ENCODE assay signal across 18 cellular contexts in the genomic region with DNA sequence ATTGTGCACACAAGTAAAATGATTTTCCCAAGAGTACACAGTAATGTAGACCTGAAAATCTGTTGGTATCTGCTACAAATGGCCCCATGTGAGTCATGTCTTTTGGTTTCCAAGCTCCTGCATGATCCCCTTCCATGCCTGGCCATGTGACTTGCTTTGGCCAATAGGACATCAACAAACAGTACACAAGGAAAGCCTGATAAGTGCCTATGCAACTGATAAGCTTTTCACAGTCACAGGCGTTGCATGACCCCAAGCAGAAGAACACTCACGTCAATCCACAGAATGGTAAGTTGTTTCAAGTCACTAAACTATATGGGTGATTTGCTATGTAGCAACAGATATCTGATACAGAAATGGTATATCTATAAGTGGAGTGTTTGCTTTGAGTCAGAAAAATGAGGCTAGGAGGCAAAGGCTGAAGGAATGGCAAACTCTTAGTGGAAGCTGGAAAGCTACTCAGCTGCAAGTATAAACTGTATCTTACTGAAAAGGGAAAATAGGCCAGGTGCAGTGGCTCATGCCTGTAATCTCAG.
DNase-seq lines count a peak whose midpoint lies in the region; FAIRE-seq and TF ChIP-seq lines count a peak whose summit lies in the region.
"Had no signal": no experiment of that assay in that cellular context is flagged by ENCODE, and none has a peak within 500 bp of the region (broad histone marks: within the 10 kb centered on the region; RNA-seq: fewer than 3 reads in every experiment).

No MANE protein-coding gene starts in this region.

- FAIRE-seq in bronchial epithelial cell (lab: Jason Lieb, UNC) = no peak
- FAIRE-seq: astrocyte had no signal

- TF ChIP-seq CTCF in NB4 (IDR thresholded peaks at IDR 0.05; ENCODE audit: low read depth, low read length) = no peak
- TF ChIP-seq CTCF in bronchial epithelial cell (IDR thresholded peaks at IDR 0.05; ENCODE audit: insufficient read depth, low read length, severe bottlenecking) = no peak
- no peak for TF ChIP-seq CTCF in neural progenitor cell (IDR thresholded peaks at IDR 0.05)

- no peak overlapping the region for H3K4me3 Mint-ChIP-seq in neural progenitor cell
- H3K4me3 Mint-ChIP-seq: CD8-positive, alpha-beta memory T cell; stimulated activated naive B cell treated with anti-CD40 and anti-IgM and Interleukin-4, amounts not matched to agents 10 μg/mL and 1 μg/mL and 100 μg/mL, for 72 hours had no signal

- no peaks in the 10 kb centered on the region for H3K27me3 Mint-ChIP-seq in neural progenitor cell (ENCODE audit: insufficient read depth, low read depth)
- H3K27me3 Mint-ChIP-seq: stimulated activated naive B cell treated with anti-CD40 and anti-IgM and Interleukin-4, amounts not matched to agents 10 μg/mL and 1 μg/mL and 100 μg/mL, for 72 hours had no signal

- no peaks in the 10 kb centered on the region for H3K9me3 ChIP-seq in neural progenitor cell (ENCODE audit: low read depth)

- H2AFZ ChIP-seq in neural progenitor cell (replicated peaks) = no peak overlapping the region

- DNase-seq in NCI-H146 (lab: John Stamatoyannopoulos, UW) = peak; percentile 35
- DNase-seq in NCI-H146 treated with DMSO at 0.1 percent for 48 hours (lab: John Stamatoyannopoulos, UW; ENCODE audit: unreplicated experiment) = no peak
- peak; percentile 24 for DNase-seq in NB4 (ENCODE audit: low read depth)
- DNase-seq in bronchial epithelial cell (ENCODE audit: low read depth) = peak; percentile 59
- DNase-seq in neural progenitor cell (ENCODE audit: low spot score) = no peak
- DNase-seq in NOMO-1 treated with dmso at 0.1 percent for 144 hours (lab: John Stamatoyannopoulos, UW; ENCODE audit: unreplicated experiment) = no peak
- no peak for DNase-seq in NCI-H82 (lab: John Stamatoyannopoulos, UW)
- no peak for DNase-seq in nucleus accumbens (lab: John Stamatoyannopoulos, UW)
- DNase-seq: 8988T; activated CD8-positive, alpha-beta memory T cell treated with anti-CD3 and anti-CD28 coated beads for 24 hours; CD8-positive, alpha-beta memory T cell; dorsolateral prefrontal cortex; NCI-H2029; NCI-H748 treated with DMSO at 0.1 percent for 48 hours; stimulated activated naive B cell treated with anti-CD40 and anti-IgM and Interleukin-4, amounts not matched to agents 10 μg/mL and 1 μg/mL and 100 μg/mL, for 72 hours had no signal

- no peaks in the 10 kb centered on the region for H3K9me3 Mint-ChIP-seq in neural progenitor cell
- H3K9me3 Mint-ChIP-seq: CD8-positive, alpha-beta memory T cell; stimulated activated naive B cell treated with anti-CD40 and anti-IgM and Interleukin-4, amounts not matched to agents 10 μg/mL and 1 μg/mL and 100 μg/mL, for 72 hours had no signal

- H3K27ac Mint-ChIP-seq in neural progenitor cell = peak overlapping the region; percentile 79
- H3K27ac Mint-ChIP-seq: stimulated activated naive B cell treated with anti-CD40 and anti-IgM and Interleukin-4, amounts not matched to agents 10 μg/mL and 1 μg/mL and 100 μg/mL, for 72 hours had no signal

- H3K36me3 ChIP-seq in bronchial epithelial cell (ENCODE audit: control insufficient read depth, insufficient read depth, low read length) (no peaks in the 10 kb centered on the region), neural progenitor cell (no peaks in the 10 kb centered on the region)

- no peaks in the 10 kb centered on the region for H3F3A ChIP-seq in neural progenitor cell (ENCODE audit: low read depth)

- H3K36me3 Mint-ChIP-seq in neural progenitor cell = no peaks in the 10 kb centered on the region

- H3K9ac ChIP-seq in neural progenitor cell = no peak overlapping the region
- H3K9ac ChIP-seq: KMS-11 had no signal

- no peak overlapping the region for H3K4me2 ChIP-seq in neural progenitor cell
- H3K4me2 ChIP-seq: KMS-11 had no signal

- no peak overlapping the region for H3K27ac ChIP-seq in neural progenitor cell
- H3K27ac ChIP-seq: dorsolateral prefrontal cortex, KMS-11 had no signal

- H3K4me1 ChIP-seq in neural progenitor cell = no peaks in the 10 kb centered on the region

- H4K20me1 ChIP-seq in neural progenitor cell (ENCODE audit: low read depth) = no peaks in the 10 kb centered on the region

- no peak overlapping the region for H3K4me3 ChIP-seq in NB4 (ENCODE audit: low read depth, low read length)
- H3K4me3 ChIP-seq in bronchial epithelial cell (ENCODE audit: low read depth, low read length) = no peak overlapping the region
- H3K4me3 ChIP-seq in neural progenitor cell = no peak overlapping the region
- H3K4me3 ChIP-seq: dorsolateral prefrontal cortex, lung had no signal

- H3K27me3 ChIP-seq in bronchial epithelial cell (ENCODE audit: control insufficient read depth, insufficient read depth, low read length) (no peaks in the 10 kb centered on the region), neural progenitor cell (no peaks in the 10 kb centered on the region)
- H3K27me3 ChIP-seq: dorsolateral prefrontal cortex had no signal

- no peaks in the 10 kb centered on the region for H3K4me1 Mint-ChIP-seq in neural progenitor cell

- TF ChIP-seq POLR2A in NB4 (IDR thresholded peaks at IDR 0.05; ENCODE audit: extremely low read depth, insufficient read length) = no peak

- H3K79me2 ChIP-seq in neural progenitor cell (ENCODE audit: low read depth) = no peaks in the 10 kb centered on the region

Comparison
In these comparisons a context has a peak if more than half of its experiments do, and no peak if none do; other contexts are left out.
1. DNase-seq: peak in NCI-H146 (single experiment), NB4 (single experiment) and bronchial epithelial cell (single experiment); none in NCI-H146 treated with DMSO at 0.1 percent for 48 hours (single experiment), neural progenitor cell (single experiment), NOMO-1 treated with dmso at 0.1 percent for 144 hours (single experiment), NCI-H82 (single experiment) and nucleus accumbens (0 of 56).